ENCODE assay signal across 1 cellular context in genomic region chr11:119108857-119109221, GRCh38.
TF ChIP-seq lines count a peak whose summit lies in the region.

No MANE protein-coding gene starts in this region.

TF ChIP-seq in GM12878, 131 proteins besides CTCF, POLR2A, EP300 and RAD21:
- TF ChIP-seq PBX3 (IDR thresholded peaks at IDR 0.05; ENCODE audit: insufficient replicate concordance, low read depth, low read length) = no peak
- no peak for TF ChIP-seq ZNF622 (IDR thresholded peaks at IDR 0.05)
- no peak for TF ChIP-seq SP1 (IDR thresholded peaks at IDR 0.05; ENCODE audit: low read depth, low read length)
- TF ChIP-seq KDM1A (IDR thresholded peaks at IDR 0.05; ENCODE audit: borderline replicate concordance) = no peak
- no peak for TF ChIP-seq REST (IDR thresholded peaks at IDR 0.05; ENCODE audit: low read depth, low read length)
